Comparison of ENCODE assay signal across 17 cellular contexts in genomic region chr20:36102306-36102705, GRCh38.
"Had no signal": no experiment of that assay in that cellular context is flagged by ENCODE, and none has a peak within 500 bp of the region (broad histone marks: within the 10 kb centered on the region; RNA-seq: fewer than 3 reads in every experiment).

No MANE protein-coding gene starts in this region.

- H3K36me3 ChIP-seq: lower lobe of right lung, neutrophil, right atrium auricular region, vagina had no signal

- H3K9me3 ChIP-seq: lower lobe of right lung, neutrophil, right atrium auricular region, vagina had no signal

- H3K9me3 Mint-ChIP-seq: activated CD4-positive, alpha-beta T cell treated with anti-CD3 and anti-CD28 coated beads, Interleukin-2, amount 10 ng/mL, durations not matched to agents 24 days and 14 days; central memory CD8-positive, alpha-beta T cell; mesothelial cell of epicardium had no signal

- H3K4me1 Mint-ChIP-seq: central memory CD8-positive, alpha-beta T cell had no signal

- H3K27ac ChIP-seq: foreskin keratinocyte, neutrophil, right atrium auricular region, vagina had no signal

- DNase-seq: activated CD4-positive, alpha-beta T cell treated with anti-CD3 and anti-CD28 coated beads, Interleukin-2, amount 10 ng/mL, durations not matched to agents 24 days and 14 days; activated CD4-positive, CD25-positive, alpha-beta regulatory T cell; activated CD8-positive, alpha-beta memory T cell treated with anti-CD3 and anti-CD28 coated beads for 24 hours; activated gamma-delta T cell treated with Interleukin-2 at 50 U/mL for 16 hours; amniotic stem cell; effector memory CD4-positive, alpha-beta T cell; foreskin keratinocyte; glutamatergic neuron; lower lobe of right lung; stimulated activated naive CD8-positive, alpha-beta T cell treated with anti-CD3 and anti-CD28 coated beads, Interleukin-15, Interleukin-2, amounts not matched to agents 100 U/mL and 50 U/mL, for 24 hours had no signal

- H3K27ac Mint-ChIP-seq: activated CD4-positive, alpha-beta T cell treated with anti-CD3 and anti-CD28 coated beads, Interleukin-2, amount 10 ng/mL, durations not matched to agents 24 days and 14 days; activated naive CD8-positive, alpha-beta T cell; mesothelial cell of epicardium had no signal

- H3K4me2 ChIP-seq: smooth muscle cell had no signal

- H3K4me1 ChIP-seq: foreskin keratinocyte had no signal

- H3K4me3 Mint-ChIP-seq: activated CD4-positive, alpha-beta T cell treated with anti-CD3 and anti-CD28 coated beads, Interleukin-2, amount 10 ng/mL, durations not matched to agents 24 days and 14 days; activated naive CD8-positive, alpha-beta T cell; central memory CD8-positive, alpha-beta T cell; mesothelial cell of epicardium had no signal

- ATAC-seq: foreskin keratinocyte; stimulated activated naive CD8-positive, alpha-beta T cell treated with anti-CD3 and anti-CD28 coated beads, Interleukin-15, Interleukin-2, amounts not matched to agents 100 U/mL and 50 U/mL, for 24 hours had no signal

- H3K27me3 Mint-ChIP-seq: activated naive CD8-positive, alpha-beta T cell had no signal

- H3K36me3 Mint-ChIP-seq: activated naive CD8-positive, alpha-beta T cell; mesothelial cell of epicardium had no signal

- H3K4me3 ChIP-seq: lower lobe of right lung, right atrium auricular region, smooth muscle cell, vagina had no signal

- H3K27me3 ChIP-seq: foreskin keratinocyte, neutrophil, right atrium auricular region, vagina had no signal
